Comparison of ENCODE assay signal across 10 cellular contexts in genomic region chr17:82737981-82738877, GRCh38. TPM values are rescaled to one million over a fixed set of nuclear protein-coding genes. Genes with fewer than 3 reads are reported as not detected.
DNase-seq lines count a peak whose midpoint lies in the region; ATAC-seq, FAIRE-seq and TF ChIP-seq lines count a peak whose summit lies in the region.
"Had no signal": no experiment of that assay in that cellular context is flagged by ENCODE, and none has a peak within 500 bp of the region (broad histone marks: within the 10 kb centered on the region; RNA-seq: fewer than 3 reads in every experiment).

No MANE protein-coding gene starts in this region.

- DNase-seq in NCI-H2196 (lab: John Stamatoyannopoulos, UW; ENCODE audit: unreplicated experiment), result peak; percentile 91
- peak; percentile 81 to 90 for DNase-seq in erythroblast (lab: John Stamatoyannopoulos, UW)
- peak; percentile 98 for DNase-seq in HepG2 (ENCODE audit: low spot score)
- peak; percentile 98 for DNase-seq in superior temporal gyrus (ENCODE audit: extremely low spot score)
- DNase-seq in breast epithelium (ENCODE audit: low spot score in 2 of 2), result no peak
- DNase-seq in AML-193 (lab: John Stamatoyannopoulos, UW), result no peak
- DNase-seq: activated naive CD8-positive, alpha-beta T cell treated with anti-CD3 and anti-CD28 coated beads, Interleukin-2, amount 50 U/mL, for 24 hours; effector CD8-positive, alpha-beta T cell had no signal

- intact Hi-C loops in HepG2 (cut with micrococcal nuclease; ENCODE audit: unreplicated experiment), result loop anchor here (1.0 to 2.0 kb wide), 4 partner anchors 14 to 37 kb away; partner anchors contain the start of gene TBCD
- intact Hi-C loops in breast epithelium (cut with DNase I; ENCODE audit: low total_unique reads), result no loop called here

- H3K4me3 ChIP-seq in HepG2 (replicated peaks in 1 of 3; ENCODE audit: insufficient read depth in 1 of 3, low read depth in 2 of 3, low read length in 3 of 3) (peak overlapping the region in 1 of 3 experiments; percentile 39; a peak in 2 of 6 replicates), breast epithelium (no peak overlapping the region)

- H3K9ac ChIP-seq in HepG2 (ENCODE audit: insufficient read depth, low read depth, low read length), result peak overlapping the region; percentile 59

- peak overlapping the region; percentile 68 for H3K4me2 ChIP-seq in HepG2 (ENCODE audit: low read depth, low read length)

- CTCF ChIA-PET in HepG2 (lab: Yijun Ruan, JAX; ENCODE audit: low intra/inter-chr PET ratio, low total read pairs), result interaction anchor here (0.8 kb wide), 1 partner anchor 29 kb away, joined by 4 read pairs; no protein-coding TSS in a partner anchor

- peaks cover 24% of the 10 kb centered on the region for H3K9me3 ChIP-seq in HepG2 (ENCODE audit: low read length)
- H3K9me3 ChIP-seq in breast epithelium, result no peaks in the 10 kb centered on the region

- no peaks in the 10 kb centered on the region for H3K27me3 ChIP-seq in HepG2 (ENCODE audit: control insufficient read depth in 1 of 2, insufficient read depth in 2 of 2, low read length in 2 of 2)
- H3K27me3 ChIP-seq in breast epithelium, result no peaks in the 10 kb centered on the region

- no peak overlapping the region for H2AFZ ChIP-seq in HepG2 (ENCODE audit: low read length)

- peaks cover 18 to 31% of the 10 kb centered on the region in 2 experiments for H3K36me3 ChIP-seq in HepG2 (replicated peaks in 1 of 2; ENCODE audit: control insufficient read depth in 1 of 2, insufficient read depth in 2 of 2, low read length in 2 of 2)
- H3K36me3 ChIP-seq in breast epithelium, result no peaks in the 10 kb centered on the region

- TF ChIP-seq EP300 in HepG2 (IDR thresholded peaks at IDR 0.05; ENCODE audit: low read depth in 2 of 2, low read length in 2 of 2), result peak in 1 of 2 experiments; percentile 81; a peak in 2 of 4 replicates
- TF ChIP-seq EP300 in HepG2 (CRISPR knock-in tag; IDR thresholded peaks at IDR 0.05; ENCODE audit: borderline replicate concordance), result peak; percentile 92

- TF ChIP-seq POLR2A in erythroblast (IDR thresholded peaks at IDR 0.05; ENCODE audit: low read length), result peak; percentile 36
- TF ChIP-seq POLR2A in HepG2 (IDR thresholded peaks at IDR 0.05; ENCODE audit: insufficient read depth in 1 of 2, low read depth in 2 of 2, low read length in 2 of 2), result peak in 1 of 2 experiments; percentile 49; a peak in 1 of 4 replicates
- no peak for TF ChIP-seq POLR2A in breast epithelium (IDR thresholded peaks at IDR 0.05)

- H3K4me1 ChIP-seq in HepG2 (ENCODE audit: insufficient read depth, low read length) (peaks cover 66% of the 10 kb centered on the region), breast epithelium (peaks cover 6 to 7% of the 10 kb centered on the region in 2 donors)

- H3K79me2 ChIP-seq in HepG2 (ENCODE audit: insufficient read depth, low read length), result peaks cover 18% of the 10 kb centered on the region

- TF ChIP-seq CTCF in HepG2 (CRISPR knock-in tag; IDR thresholded peaks at IDR 0.05), result peak; percentile 36
- TF ChIP-seq CTCF in breast epithelium (IDR thresholded peaks at IDR 0.05), result no peak

- POLR2A ChIA-PET in HepG2 (lab: Yijun Ruan, JAX), result interaction anchor here (0.6 to 1.9 kb wide), 11 partner anchors 9 to 169 kb away, joined by 3 to 25 read pairs (median 4); partner anchors contain the start of gene FN3KRP

- no peaks in the 10 kb centered on the region for H4K20me1 ChIP-seq in HepG2 (ENCODE audit: insufficient read depth, low read length)

- H3K27ac ChIP-seq in HepG2 (ENCODE audit: extremely low read length, insufficient read depth, low read length) (peak overlapping the region; percentile 73), breast epithelium (no peak overlapping the region)

- BruUV-seq in HepG2 (replicated peaks; lab: Mats Ljungman, UMichigan), result TSS peak; percentile 7

- ATAC-seq in HepG2 (peak; percentile 87), HG03571 (IDR thresholded peaks at IDR 0.05; ENCODE audit: unreplicated experiment) (no peak), HG03108 (IDR thresholded peaks at IDR 0.05; ENCODE audit: unreplicated experiment) (no peak)
- ATAC-seq: activated naive CD8-positive, alpha-beta T cell treated with anti-CD3 and anti-CD28 coated beads, Interleukin-2, amount 50 U/mL, for 24 hours had no signal

- TF ChIP-seq RAD21 in HepG2 (CRISPR knock-in tag; IDR thresholded peaks at IDR 0.05), result peak; percentile 31

- in situ Hi-C loops in HepG2 (cut with HindIII; ENCODE audit: extremely low pct_ligation_motif_present, low pct_unique_long_range_greater_than_20kb), result no loop called here

- 8% methylated on average over 18 of the region's 25 CpGs for WGBS in HepG2 (ENCODE audit: low lambda C conversion rate)

- peak; percentile 93 for FAIRE-seq in HepG2 (lab: Jason Lieb, UNC)

RNA-seq across cellular contexts. Expression of gene FN3K, which starts 2.8 kb away (rescaled TPM):
- total RNA-seq in HepG2 (2016; rRNA removed; fragmentation: Illumina TruSeq; extraction: Trizol) (12.2 and 22.0 TPM in 2 replicates), breast epithelium (1 to 10 TPM; 4.5 to 9.4 (median 7.2) TPM)
- total RNA-seq in HepG2 (2016; cell fraction: cytosol; rRNA removed; fragmentation: Illumina TruSeq; extraction: Trizol; ENCODE audit: low read depth), result 9.6 and 10.3 TPM in 2 replicates
- total RNA-seq in HepG2 (2016; cell fraction: insoluble cytoplasmic fraction; rRNA removed; fragmentation: Illumina TruSeq; extraction: Trizol), result 12.7 and 23.9 TPM in 2 replicates
- 17.0 and 17.4 TPM in 2 replicates for total RNA-seq in HepG2 (2016; cell fraction: membrane; rRNA removed; fragmentation: Illumina TruSeq; extraction: Trizol)
- total RNA-seq in HepG2 (2016; cell fraction: nucleus; rRNA removed; fragmentation: Illumina TruSeq; extraction: Trizol), result 29.1 and 32.3 TPM in 2 replicates
- polyA plus RNA-seq in HepG2 (2011; rRNA removed), result 3.5 and 5.7 TPM in 2 replicates
- polyA plus RNA-seq in HepG2 (2011; cell fraction: cytosol; rRNA removed), result 1.9 and 2.0 TPM in 2 replicates
- 27.8 and 27.9 TPM in 2 replicates for polyA plus RNA-seq in HepG2 (2011; cell fraction: nucleus; rRNA removed)
- polyA plus RNA-seq in HepG2 (2012), result 48.6 and 58.1 TPM in 2 replicates
- polyA plus RNA-seq in HepG2 (2016; cell fraction: cytosol; fragmentation: Illumina TruSeq; extraction: Trizol; ENCODE audit: low read depth), result 21.3 and 21.5 TPM in 2 replicates
- polyA plus RNA-seq in HepG2 (2016; cell fraction: insoluble cytoplasmic fraction; fragmentation: Illumina TruSeq; extraction: Trizol; ENCODE audit: low read depth), result 52.3 and 61.0 TPM in 2 replicates
- polyA plus RNA-seq in HepG2 (2016; cell fraction: membrane; fragmentation: Illumina TruSeq; extraction: Trizol; ENCODE audit: low read depth), result 23.7 and 26.9 TPM in 2 replicates
- 78.1 and 80.9 TPM in 2 replicates for polyA plus RNA-seq in HepG2 (2016; cell fraction: nucleus; fragmentation: Illumina TruSeq; extraction: Trizol; ENCODE audit: insufficient read depth, low read depth)
- 1.6 and 9.2 TPM in 2 replicates for polyA minus RNA-seq in HepG2 (2011; rRNA and poly(A)+ RNA removed; ENCODE audit: low replicate concordance)
- polyA minus RNA-seq in HepG2 (2011; cell fraction: cytosol; rRNA and poly(A)+ RNA removed), result 17.1 and 26.0 TPM in 2 replicates
- polyA minus RNA-seq in HepG2 (2011; cell fraction: nucleus; rRNA and poly(A)+ RNA removed), result 24.3 and 29.1 TPM in 2 replicates

RNA-seq across cellular contexts. Expression of gene TBCD, which starts 13.6 kb away (rescaled TPM):
- total RNA-seq in HepG2 (2016; rRNA removed; fragmentation: Illumina TruSeq; extraction: Trizol) (33.9 and 49.6 TPM in 2 replicates), breast epithelium (10 to 100 TPM; 45.4 to 65.9 (median 53.3) TPM)
- 98.6 and 103 TPM in 2 replicates for total RNA-seq in HepG2 (2016; cell fraction: cytosol; rRNA removed; fragmentation: Illumina TruSeq; extraction: Trizol; ENCODE audit: low read depth)
- total RNA-seq in HepG2 (2016; cell fraction: insoluble cytoplasmic fraction; rRNA removed; fragmentation: Illumina TruSeq; extraction: Trizol), result 32.6 and 40.4 TPM in 2 replicates
- 28.6 and 30.6 TPM in 2 replicates for total RNA-seq in HepG2 (2016; cell fraction: membrane; rRNA removed; fragmentation: Illumina TruSeq; extraction: Trizol)
- total RNA-seq in HepG2 (2016; cell fraction: nucleus; rRNA removed; fragmentation: Illumina TruSeq; extraction: Trizol), result 44.9 and 51.2 TPM in 2 replicates
- 54.8 and 58.7 TPM in 2 replicates for polyA plus RNA-seq in HepG2 (2011; rRNA removed)
- polyA plus RNA-seq in HepG2 (2011; cell fraction: cytosol; rRNA removed), result 29.1 and 46.9 TPM in 2 replicates
- 327 and 449 TPM in 2 replicates for polyA plus RNA-seq in HepG2 (2011; cell fraction: nucleus; rRNA removed)
- 37.3 and 41.7 TPM in 2 replicates for polyA plus RNA-seq in HepG2 (2012)
- polyA plus RNA-seq in HepG2 (2016; cell fraction: cytosol; fragmentation: Illumina TruSeq; extraction: Trizol; ENCODE audit: low read depth), result 3.7 and 4.9 TPM in 2 replicates
- 39.7 and 51.2 TPM in 2 replicates for polyA plus RNA-seq in HepG2 (2016; cell fraction: insoluble cytoplasmic fraction; fragmentation: Illumina TruSeq; extraction: Trizol; ENCODE audit: low read depth)
- 5.6 and 6.8 TPM in 2 replicates for polyA plus RNA-seq in HepG2 (2016; cell fraction: membrane; fragmentation: Illumina TruSeq; extraction: Trizol; ENCODE audit: low read depth)
- 140 and 151 TPM in 2 replicates for polyA plus RNA-seq in HepG2 (2016; cell fraction: nucleus; fragmentation: Illumina TruSeq; extraction: Trizol; ENCODE audit: insufficient read depth, low read depth)
- 67.0 and 125 TPM in 2 replicates for polyA minus RNA-seq in HepG2 (2011; rRNA and poly(A)+ RNA removed; ENCODE audit: low replicate concordance)
- polyA minus RNA-seq in HepG2 (2011; cell fraction: cytosol; rRNA and poly(A)+ RNA removed), result 38.0 and 45.2 TPM in 2 replicates
- 51.1 and 51.6 TPM in 2 replicates for polyA minus RNA-seq in HepG2 (2011; cell fraction: nucleus; rRNA and poly(A)+ RNA removed)

RNA-seq across cellular contexts. Expression of gene FN3KRP, which starts 21.7 kb away (rescaled TPM):
- total RNA-seq in HepG2 (2016; rRNA removed; fragmentation: Illumina TruSeq; extraction: Trizol), result 28.2 and 36.1 TPM in 2 replicates
- total RNA-seq in HepG2 (2016; cell fraction: cytosol; rRNA removed; fragmentation: Illumina TruSeq; extraction: Trizol; ENCODE audit: low read depth), result 5.3 and 7.1 TPM in 2 replicates
- 27.6 and 34.8 TPM in 2 replicates for total RNA-seq in HepG2 (2016; cell fraction: insoluble cytoplasmic fraction; rRNA removed; fragmentation: Illumina TruSeq; extraction: Trizol)
- total RNA-seq in HepG2 (2016; cell fraction: membrane; rRNA removed; fragmentation: Illumina TruSeq; extraction: Trizol), result 17.5 and 18.4 TPM in 2 replicates
- 16.5 and 21.0 TPM in 2 replicates for total RNA-seq in HepG2 (2016; cell fraction: nucleus; rRNA removed; fragmentation: Illumina TruSeq; extraction: Trizol)
- polyA plus RNA-seq in HepG2 (2011; rRNA removed), result 22.1 and 22.4 TPM in 2 replicates
- 17.7 and 18.3 TPM in 2 replicates for polyA plus RNA-seq in HepG2 (2011; cell fraction: cytosol; rRNA removed)
- polyA plus RNA-seq in HepG2 (2011; cell fraction: nucleus; rRNA removed), result 34.0 and 36.3 TPM in 2 replicates
- polyA plus RNA-seq in HepG2 (2012), result 27.4 and 37.9 TPM in 2 replicates
- 6.9 and 7.2 TPM in 2 replicates for polyA plus RNA-seq in HepG2 (2016; cell fraction: cytosol; fragmentation: Illumina TruSeq; extraction: Trizol; ENCODE audit: low read depth)
- 54.4 and 62.2 TPM in 2 replicates for polyA plus RNA-seq in HepG2 (2016; cell fraction: insoluble cytoplasmic fraction; fragmentation: Illumina TruSeq; extraction: Trizol; ENCODE audit: low read depth)
- polyA plus RNA-seq in HepG2 (2016; cell fraction: membrane; fragmentation: Illumina TruSeq; extraction: Trizol; ENCODE audit: low read depth), result 14.4 and 14.9 TPM in 2 replicates
- polyA plus RNA-seq in HepG2 (2016; cell fraction: nucleus; fragmentation: Illumina TruSeq; extraction: Trizol; ENCODE audit: insufficient read depth, low read depth), result 57.5 and 59.5 TPM in 2 replicates
- polyA minus RNA-seq in HepG2 (2011; rRNA and poly(A)+ RNA removed; ENCODE audit: low replicate concordance), result 13.3 and 23.3 TPM in 2 replicates
- polyA minus RNA-seq in HepG2 (2011; cell fraction: cytosol; rRNA and poly(A)+ RNA removed), result 11.0 and 11.2 TPM in 2 replicates
- 9.8 and 12.2 TPM in 2 replicates for polyA minus RNA-seq in HepG2 (2011; cell fraction: nucleus; rRNA and poly(A)+ RNA removed)
- 10 to 100 TPM; 10.4 to 22.1 (median 18.0) TPM for total RNA-seq in breast epithelium

RNA-seq across cellular contexts. Expression of gene RAB40B, which starts 39.7 kb away (rescaled TPM):
- total RNA-seq in HepG2 (2016; rRNA removed; fragmentation: Illumina TruSeq; extraction: Trizol), result 4.4 and 6.2 TPM in 2 replicates
- 8.6 and 11.9 TPM in 2 replicates for total RNA-seq in HepG2 (2016; cell fraction: cytosol; rRNA removed; fragmentation: Illumina TruSeq; extraction: Trizol; ENCODE audit: low read depth)
- 6.2 and 7.4 TPM in 2 replicates for total RNA-seq in HepG2 (2016; cell fraction: insoluble cytoplasmic fraction; rRNA removed; fragmentation: Illumina TruSeq; extraction: Trizol)
- total RNA-seq in HepG2 (2016; cell fraction: membrane; rRNA removed; fragmentation: Illumina TruSeq; extraction: Trizol), result 18.5 and 22.6 TPM in 2 replicates
- total RNA-seq in HepG2 (2016; cell fraction: nucleus; rRNA removed; fragmentation: Illumina TruSeq; extraction: Trizol), result 3.7 TPM in 2 replicates
- polyA plus RNA-seq in HepG2 (2011; rRNA removed), result 6.5 and 7.2 TPM in 2 replicates
- 5.7 and 9.9 TPM in 2 replicates for polyA plus RNA-seq in HepG2 (2011; cell fraction: cytosol; rRNA removed)
- 10.8 and 12.6 TPM in 2 replicates for polyA plus RNA-seq in HepG2 (2011; cell fraction: nucleus; rRNA removed)
- polyA plus RNA-seq in HepG2 (2012), result 6.2 and 7.3 TPM in 2 replicates
- polyA plus RNA-seq in HepG2 (2016; cell fraction: cytosol; fragmentation: Illumina TruSeq; extraction: Trizol; ENCODE audit: low read depth), result 25.0 and 26.7 TPM in 2 replicates
- polyA plus RNA-seq in HepG2 (2016; cell fraction: insoluble cytoplasmic fraction; fragmentation: Illumina TruSeq; extraction: Trizol; ENCODE audit: low read depth), result 7.0 and 7.6 TPM in 2 replicates
- 27.5 and 28.9 TPM in 2 replicates for polyA plus RNA-seq in HepG2 (2016; cell fraction: membrane; fragmentation: Illumina TruSeq; extraction: Trizol; ENCODE audit: low read depth)
- polyA plus RNA-seq in HepG2 (2016; cell fraction: nucleus; fragmentation: Illumina TruSeq; extraction: Trizol; ENCODE audit: insufficient read depth, low read depth), result 8.7 and 12.0 TPM in 2 replicates
- 3.1 and 8.9 TPM in 2 replicates for polyA minus RNA-seq in HepG2 (2011; rRNA and poly(A)+ RNA removed; ENCODE audit: low replicate concordance)
- 1.4 and 3.2 TPM in 2 replicates for polyA minus RNA-seq in HepG2 (2011; cell fraction: cytosol; rRNA and poly(A)+ RNA removed)
- 2.7 TPM in 2 replicates for polyA minus RNA-seq in HepG2 (2011; cell fraction: nucleus; rRNA and poly(A)+ RNA removed)
- 10 to 100 TPM in 2 of 3 donors, 1 to 10 TPM in 1; 8.8 to 25.6 (median 12.8) TPM for total RNA-seq in breast epithelium

Comparison
In these comparisons a context has a peak if more than half of its experiments do, and no peak if none do; other contexts are left out.
1. DNase-seq: peak in NCI-H2196 (single experiment), erythroblast (2 of 2), HepG2 (single experiment) and superior temporal gyrus (single experiment); none in breast epithelium (0 of 2) and AML-193 (0 of 2).